9 cellular contexts compared by ENCODE assay signal in genomic region chr6:55617272-55617671, GRCh38. TPM values are rescaled to one million over a fixed set of nuclear protein-coding genes. Genes with fewer than 3 reads are reported as not detected.
DNase-seq lines count a peak whose midpoint lies in the region; ATAC-seq and TF ChIP-seq lines count a peak whose summit lies in the region.
"Had no signal": no experiment of that assay in that cellular context is flagged by ENCODE, and none has a peak within 500 bp of the region (broad histone marks: within the 10 kb centered on the region; RNA-seq: fewer than 3 reads in every experiment).

No MANE protein-coding gene starts in this region.

- H3K79me2 ChIP-seq in mammary epithelial cell (ENCODE audit: insufficient read depth, low read length), result no peaks in the 10 kb centered on the region

- H2AFZ ChIP-seq in mammary epithelial cell (ENCODE audit: low read depth, low read length), result peak overlapping the region; percentile 22

- H3K4me2 ChIP-seq in mammary epithelial cell (ENCODE audit: insufficient read depth, low read depth, low read length), result no peak overlapping the region

- no peak overlapping the region for H3K4me3 ChIP-seq in mammary epithelial cell (replicated peaks in 1 of 3; ENCODE audit: insufficient read depth in 1 of 3, low read depth in 2 of 3, low read length in 3 of 3)

- no peaks in the 10 kb centered on the region for H3K27me3 ChIP-seq in mammary epithelial cell (ENCODE audit: insufficient read depth, low read length)

- no peaks in the 10 kb centered on the region for H3K4me1 Mint-ChIP-seq in neural crest cell
- H3K4me1 Mint-ChIP-seq in activated T-helper 1 cell treated with anti-CD3 and anti-CD28 coated beads, Interleukin-12 subunit alpha, Interleukin-12 subunit beta, Interleukin-2, Interleukin-4 antibody, amounts not matched to agents 30 ng/mL and 10 ng/mL and 1 ng/mL, durations not matched to agents 14 hours and 24 hours and 36 hours (ENCODE audit: low read depth), result no peaks in the 10 kb centered on the region

- H3K27ac ChIP-seq in mammary epithelial cell (ENCODE audit: insufficient read depth, low read depth, low read length), result no peak overlapping the region

- no peaks in the 10 kb centered on the region for H3K27me3 Mint-ChIP-seq in neural crest cell (ENCODE audit: low read depth)
- H3K27me3 Mint-ChIP-seq in activated T-helper 1 cell treated with anti-CD3 and anti-CD28 coated beads, Interleukin-12 subunit alpha, Interleukin-12 subunit beta, Interleukin-2, Interleukin-4 antibody, amounts not matched to agents 30 ng/mL and 10 ng/mL and 1 ng/mL, durations not matched to agents 14 hours and 24 hours and 36 hours (ENCODE audit: insufficient read depth), result no peaks in the 10 kb centered on the region

- CTCF ChIA-PET in mammary epithelial cell (lab: Charles Lee; ENCODE audit: low non-redundant PET), result interaction anchor here (0.6 kb wide), 1 partner anchor 269 kb away, joined by 3 read pairs; no protein-coding TSS in a partner anchor

- no TSS peak for BruUV-seq in mammary epithelial cell (replicated peaks; lab: Mats Ljungman, UMichigan)

- DNase-seq in GF-D8 (lab: John Stamatoyannopoulos, UW), result peak; percentile 4
- peak; percentile 9 for DNase-seq in NCI-H146 treated with DMSO at 0.1 percent for 48 hours (lab: John Stamatoyannopoulos, UW; ENCODE audit: unreplicated experiment)
- peak; percentile 44 for DNase-seq in mammary epithelial cell
- DNase-seq in neural crest cell (ENCODE audit: low read depth, low spot score), result peak; percentile 12
- no peak for DNase-seq in activated CD4-positive, alpha-beta T cell treated with anti-CD3 and anti-CD28 coated beads, Interleukin-2, amount 50 U/mL, for 1 hour
- no peak for DNase-seq in NCI-H1092 treated with DMSO at 0.1 percent for 48 hours (lab: John Stamatoyannopoulos, UW)
- DNase-seq in activated T-helper 1 cell treated with anti-CD3 and anti-CD28 coated beads, Interleukin-12 subunit alpha, Interleukin-12 subunit beta, Interleukin-2, Interleukin-4 antibody, amounts not matched to agents 30 ng/mL and 10 ng/mL and 1 ng/mL, durations not matched to agents 14 hours and 24 hours and 36 hours (ENCODE audit: low spot score), result no peak

- H3K36me3 Mint-ChIP-seq in neural crest cell (ENCODE audit: low read depth), result peaks cover 2% of the 10 kb centered on the region
- H3K36me3 Mint-ChIP-seq in activated T-helper 1 cell treated with anti-CD3 and anti-CD28 coated beads, Interleukin-12 subunit alpha, Interleukin-12 subunit beta, Interleukin-2, Interleukin-4 antibody, amounts not matched to agents 30 ng/mL and 10 ng/mL and 1 ng/mL, durations not matched to agents 14 hours and 24 hours and 36 hours (ENCODE audit: low read depth), result no peaks in the 10 kb centered on the region

- H3K4me1 ChIP-seq in mammary epithelial cell (ENCODE audit: insufficient read depth, low read length), result no peaks in the 10 kb centered on the region

- peak; percentile 74 for ATAC-seq in GM21786 (IDR thresholded peaks at IDR 0.05; ENCODE audit: unreplicated experiment)

- no peaks in the 10 kb centered on the region for H4K20me1 ChIP-seq in mammary epithelial cell (ENCODE audit: insufficient read depth, low read length)

- H3K9me3 Mint-ChIP-seq in neural crest cell, result peaks cover 4% of the 10 kb centered on the region
- peaks cover 10% of the 10 kb centered on the region for H3K9me3 Mint-ChIP-seq in activated T-helper 1 cell treated with anti-CD3 and anti-CD28 coated beads, Interleukin-12 subunit alpha, Interleukin-12 subunit beta, Interleukin-2, Interleukin-4 antibody, amounts not matched to agents 30 ng/mL and 10 ng/mL and 1 ng/mL, durations not matched to agents 14 hours and 24 hours and 36 hours

- WGBS in mammary epithelial cell (ENCODE audit: low coverage, missing lambda C conversion rate), result 68% methylated on average over 5 of the region's 5 CpGs

- in situ Hi-C loops in mammary epithelial cell (cut with MboI; ENCODE audit: low sequenced_read_pairs in 2 of 2), result no loop called here

- H3K36me3 ChIP-seq in mammary epithelial cell (ENCODE audit: insufficient read depth, low read length), result no peaks in the 10 kb centered on the region

- no peak overlapping the region for H3K4me3 Mint-ChIP-seq in neural crest cell
- no peak overlapping the region for H3K4me3 Mint-ChIP-seq in activated T-helper 1 cell treated with anti-CD3 and anti-CD28 coated beads, Interleukin-12 subunit alpha, Interleukin-12 subunit beta, Interleukin-2, Interleukin-4 antibody, amounts not matched to agents 30 ng/mL and 10 ng/mL and 1 ng/mL, durations not matched to agents 14 hours and 24 hours and 36 hours

- intact Hi-C loops in mammary epithelial cell (cut with micrococcal nuclease), result loop anchor here (1.0 to 10.0 kb wide), 4 partner anchors 172 to 678 kb away; no protein-coding TSS in a partner anchor
- intact Hi-C loops in activated T-helper 1 cell treated with anti-CD3 and anti-CD28 coated beads, Interleukin-12 subunit alpha, Interleukin-12 subunit beta, Interleukin-2, Interleukin-4 antibody, amounts not matched to agents 30 ng/mL and 10 ng/mL and 1 ng/mL, durations not matched to agents 14 hours and 24 hours and 36 hours (cut with micrococcal nuclease), result no loop called here

- dilution Hi-C loops in mammary epithelial cell (cut with HindIII; ENCODE audit: low sequenced_read_pairs), result loop anchor here (10.0 kb wide), 1 partner anchor 268 kb away; no protein-coding TSS in a partner anchor

- TF ChIP-seq CTCF in mammary epithelial cell (conservative IDR thresholded peaks at IDR 0.05 in 1 of 2, IDR thresholded peaks at IDR 0.05 in 1 of 2; ENCODE audit: extremely low read depth in 1 of 2, insufficient read depth in 1 of 2, low read depth in 1 of 2, low read length in 2 of 2) (peak; percentile 67 to 69), neural crest cell (conservative IDR thresholded peaks at IDR 0.05) (peak; percentile 58)

- no peaks in the 10 kb centered on the region for H3K9me3 ChIP-seq in mammary epithelial cell (replicated peaks; ENCODE audit: insufficient read depth, low read length)

- H3K9ac ChIP-seq in mammary epithelial cell (ENCODE audit: insufficient read depth, low read length), result no peak overlapping the region

- no peak overlapping the region for H3K27ac Mint-ChIP-seq in neural crest cell (ENCODE audit: unreplicated experiment)
- H3K27ac Mint-ChIP-seq in activated T-helper 1 cell treated with anti-CD3 and anti-CD28 coated beads, Interleukin-12 subunit alpha, Interleukin-12 subunit beta, Interleukin-2, Interleukin-4 antibody, amounts not matched to agents 30 ng/mL and 10 ng/mL and 1 ng/mL, durations not matched to agents 14 hours and 24 hours and 36 hours, result no peak overlapping the region

RNA-seq across cellular contexts. Expression of gene HMGCLL1, which starts 38.3 kb away (rescaled TPM):
- total RNA-seq in mammary epithelial cell (1 to 10 TPM in 1 of 2 donors, not detected in 1; 1.2 TPM), neural crest cell (0.73 and 0.75 TPM in 2 replicates)
- not detected for polyA plus RNA-seq in mammary epithelial cell
- not detected for polyA minus RNA-seq in mammary epithelial cell
- total RNA-seq in activated T-helper 1 cell treated with anti-CD3 and anti-CD28 coated beads, Interleukin-12 subunit alpha, Interleukin-12 subunit beta, Interleukin-2, Interleukin-4 antibody, amounts not matched to agents 30 ng/mL and 10 ng/mL and 1 ng/mL, durations not matched to agents 14 hours and 24 hours and 36 hours, result not detected in 2 replicates
- total RNA-seq: T-helper 2 cell treated with Interferon-gamma antibody and Interleukin-4, amounts not matched to agents 100 ng/mL and 5 ng/mL, for 36 hours had no signal

Comparison
In these comparisons a context has a peak if more than half of its experiments do, and no peak if none do; other contexts are left out.
1. DNase-seq: peak in GF-D8 (single experiment), NCI-H146 treated with DMSO at 0.1 percent for 48 hours (single experiment), mammary epithelial cell (single experiment) and neural crest cell (single experiment); none in activated CD4-positive, alpha-beta T cell treated with anti-CD3 and anti-CD28 coated beads, Interleukin-2, amount 50 U/mL, for 1 hour (single experiment), NCI-H1092 treated with DMSO at 0.1 percent for 48 hours (single experiment) and activated T-helper 1 cell treated with anti-CD3 and anti-CD28 coated beads, Interleukin-12 subunit alpha, Interleukin-12 subunit beta, Interleukin-2, Interleukin-4 antibody, amounts not matched to agents 30 ng/mL and 10 ng/mL and 1 ng/mL, durations not matched to agents 14 hours and 24 hours and 36 hours (single experiment).